In the genomic region with DNA sequence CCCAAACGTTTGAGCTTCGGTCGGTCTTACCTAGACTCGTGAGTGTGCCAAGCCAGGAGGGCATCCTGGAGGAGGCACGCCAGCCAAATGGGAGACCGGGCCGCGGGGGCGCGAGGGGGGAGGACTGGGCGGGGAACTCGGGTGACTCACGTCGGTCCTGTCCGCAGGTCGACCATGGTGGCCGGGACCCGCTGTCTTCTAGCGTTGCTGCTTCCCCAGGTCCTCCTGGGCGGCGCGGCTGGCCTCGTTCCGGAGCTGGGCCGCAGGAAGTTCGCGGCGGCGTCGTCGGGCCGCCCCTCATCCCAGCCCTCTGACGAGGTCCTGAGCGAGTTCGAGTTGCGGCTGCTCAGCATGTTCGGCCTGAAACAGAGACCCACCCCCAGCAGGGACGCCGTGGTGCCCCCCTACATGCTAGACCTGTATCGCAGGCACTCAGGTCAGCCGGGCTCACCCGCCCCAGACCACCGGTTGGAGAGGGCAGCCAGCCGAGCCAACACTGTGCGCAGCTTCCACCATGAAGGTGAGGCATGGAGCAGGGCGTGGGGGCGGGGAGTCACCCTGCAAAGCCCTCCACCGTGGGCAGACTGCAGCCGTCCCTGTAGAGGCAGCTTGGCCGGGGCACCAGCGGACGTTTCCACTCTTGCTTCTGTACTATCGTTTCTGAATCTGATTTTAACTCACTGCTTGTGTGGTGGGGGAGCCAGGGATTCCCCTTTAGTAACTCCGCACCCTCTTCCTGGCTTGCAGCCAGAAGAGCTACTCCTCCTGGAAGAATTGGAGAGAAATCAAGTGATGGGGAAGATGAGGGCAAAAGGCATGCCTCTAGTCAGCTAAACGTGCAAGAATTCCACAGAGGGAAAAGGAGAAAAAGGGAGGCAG, we compare ENCODE assay signal across 10 cellular contexts. TPM values are rescaled to one million over a fixed set of nuclear protein-coding genes. Genes with fewer than 3 reads are reported as not detected.
DNase-seq lines count a peak whose midpoint lies in the region; ATAC-seq and TF ChIP-seq lines count a peak whose summit lies in the region.
"Had no signal": no experiment of that assay in that cellular context is flagged by ENCODE, and none has a peak within 500 bp of the region (broad histone marks: within the 10 kb centered on the region; RNA-seq: fewer than 3 reads in every experiment).

No MANE protein-coding gene starts in this region.

- TF ChIP-seq CTCF in fibroblast of the aortic adventitia (IDR thresholded peaks at IDR 0.05; ENCODE audit: insufficient read depth, low read length), result no peak
- TF ChIP-seq CTCF in WERI-Rb-1 (IDR thresholded peaks at IDR 0.05; ENCODE audit: low read depth, low read length), result no peak

- no peak overlapping the region for H3K27ac Mint-ChIP-seq in stimulated activated naive CD8-positive, alpha-beta T cell treated with anti-CD3 and anti-CD28 coated beads, Interleukin-15, amount 100 ng/mL, for 72 hours
- H3K27ac Mint-ChIP-seq: stimulated activated naive CD8-positive, alpha-beta T cell treated with anti-CD3 and anti-CD28 coated beads, Interleukin-15, Interleukin-2, amounts not matched to agents 100 ng/mL and 50 ng/mL, for 24 hours had no signal

- ATAC-seq in stimulated activated naive CD8-positive, alpha-beta T cell treated with anti-CD3 and anti-CD28 coated beads, Interleukin-15, amount 100 ng/mL, for 72 hours, result peak; percentile 36
- ATAC-seq in stimulated activated naive CD8-positive, alpha-beta T cell treated with anti-CD3 and anti-CD28 coated beads, Interleukin-15, Interleukin-2, amounts not matched to agents 100 U/mL and 50 U/mL, for 24 hours, result no peak

- no peak overlapping the region for H3K9ac ChIP-seq in muscle layer of colon (ENCODE audit: low read length)

- H3K4me1 Mint-ChIP-seq in stimulated activated naive CD8-positive, alpha-beta T cell treated with anti-CD3 and anti-CD28 coated beads, Interleukin-15, amount 100 ng/mL, for 72 hours, result peaks cover 8% of the 10 kb centered on the region

- H3K4me1 ChIP-seq in muscle layer of colon (ENCODE audit: insufficient read depth, low read length), result peaks cover 15% of the 10 kb centered on the region

- H3K9me3 Mint-ChIP-seq in stimulated activated naive CD8-positive, alpha-beta T cell treated with anti-CD3 and anti-CD28 coated beads, Interleukin-15, amount 100 ng/mL, for 72 hours, result no peaks in the 10 kb centered on the region
- H3K9me3 Mint-ChIP-seq: stimulated activated naive CD8-positive, alpha-beta T cell treated with anti-CD3 and anti-CD28 coated beads, Interleukin-15, Interleukin-2, amounts not matched to agents 100 ng/mL and 50 ng/mL, for 24 hours had no signal

- H3K27me3 ChIP-seq in muscle layer of colon (ENCODE audit: control insufficient read depth in 1 of 2, insufficient read depth in 2 of 2, low read length in 2 of 2) (peaks cover 5 to 18% of the 10 kb centered on the region in 2 donors), WERI-Rb-1 (ENCODE audit: insufficient read depth, low read depth, severe bottlenecking) (peaks cover 71% of the 10 kb centered on the region)

- H3K9me3 ChIP-seq in muscle layer of colon (ENCODE audit: low read length) (no peaks in the 10 kb centered on the region), WERI-Rb-1 (ENCODE audit: severe bottlenecking) (no peaks in the 10 kb centered on the region)

- H3K36me3 ChIP-seq in muscle layer of colon (ENCODE audit: insufficient read depth, low read length) (no peaks in the 10 kb centered on the region), WERI-Rb-1 (no peaks in the 10 kb centered on the region)

- no peak overlapping the region for H3K27ac ChIP-seq in muscle layer of colon (ENCODE audit: low read depth, low read length)
- no peak overlapping the region for H3K27ac ChIP-seq in WERI-Rb-1

- no peak overlapping the region for H3K4me3 Mint-ChIP-seq in stimulated activated naive CD8-positive, alpha-beta T cell treated with anti-CD3 and anti-CD28 coated beads, Interleukin-15, amount 100 ng/mL, for 72 hours
- H3K4me3 Mint-ChIP-seq: stimulated activated naive CD8-positive, alpha-beta T cell treated with anti-CD3 and anti-CD28 coated beads, Interleukin-15, Interleukin-2, amounts not matched to agents 100 ng/mL and 50 ng/mL, for 24 hours had no signal

- no peak for DNase-seq in stimulated activated naive CD8-positive, alpha-beta T cell treated with anti-CD3 and anti-CD28 coated beads, Interleukin-15, amount 100 ng/mL, for 72 hours
- DNase-seq in stimulated activated naive CD8-positive, alpha-beta T cell treated with anti-CD3 and anti-CD28 coated beads, Interleukin-15, Interleukin-2, amounts not matched to agents 100 U/mL and 50 U/mL, for 24 hours, result no peak
- DNase-seq in fibroblast of the aortic adventitia (ENCODE audit: low read depth) (peak; percentile 62), DMS114 treated with DMSO at 0.1 percent for 48 hours (lab: John Stamatoyannopoulos, UW; ENCODE audit: unreplicated experiment) (no peak), NCI-H2107 (lab: John Stamatoyannopoulos, UW) (no peak), WERI-Rb-1 (no peak)
- DNase-seq in NK-92 treated with Interleukin-12 subunit alpha and Interleukin-12 subunit beta, amount 100 ng/mL, for 24 hours (lab: John Stamatoyannopoulos, UW), result no peak
- DNase-seq: central memory CD4-positive, alpha-beta T cell had no signal

- peak overlapping the region; percentile 86 for H3K4me3 ChIP-seq in fibroblast of the aortic adventitia (ENCODE audit: low read depth, low read length)
- peak overlapping the region; percentile 5 to 54 for H3K4me3 ChIP-seq in muscle layer of colon (ENCODE audit: low read depth in 1 of 2, low read length in 2 of 2)
- no peak overlapping the region for H3K4me3 ChIP-seq in WERI-Rb-1 (ENCODE audit: low read depth, low read length)

- H3K27me3 Mint-ChIP-seq in stimulated activated naive CD8-positive, alpha-beta T cell treated with anti-CD3 and anti-CD28 coated beads, Interleukin-15, amount 100 ng/mL, for 72 hours, result peaks cover 61% of the 10 kb centered on the region

RNA-seq across cellular contexts. Expression of a gene that starts 2.7 kb away (rescaled TPM):
- total RNA-seq in fibroblast of the aortic adventitia (ENCODE audit: low replicate concordance), result 10.6 and 12.3 TPM in 2 replicates
